8 cellular contexts compared by ENCODE assay signal in genomic region chr17:31581491-31581890, GRCh38.
A peak's percentile ranks its signal among the peaks of the same experiment; 100 is the strongest.
DNase-seq lines count a peak whose midpoint lies in the region; ATAC-seq and TF ChIP-seq lines count a peak whose summit lies in the region.
"Had no signal": no experiment of that assay in that cellular context is flagged by ENCODE, and none has a peak within 500 bp of the region (broad histone marks: within the 10 kb centered on the region; RNA-seq: fewer than 3 reads in every experiment).

No MANE protein-coding gene starts in this region.

- peaks cover 42% of the 10 kb centered on the region for H3K4me1 ChIP-seq in PC-3 (ENCODE audit: insufficient read depth, low read length)
- peaks cover 13% of the 10 kb centered on the region for H3K4me1 ChIP-seq in mucosa of descending colon (ENCODE audit: low read depth)
- H3K4me1 ChIP-seq in tibial artery, result peaks cover 0 to 68% (median 53%) of the 10 kb centered on the region in 4 donors

- H3K36me3 ChIP-seq in PC-3 (ENCODE audit: low read depth, low read length) (no peaks in the 10 kb centered on the region), mucosa of descending colon (ENCODE audit: low read depth) (no peaks in the 10 kb centered on the region), tibial artery (peaks cover 0 to 9% (median 0%) of the 10 kb centered on the region in 3 donors)

- ATAC-seq in PC-3 (peak; percentile 9), mucosa of descending colon (peak; percentile 44), HG02798 (IDR thresholded peaks at IDR 0.05; ENCODE audit: poor library complexity, unreplicated experiment) (no peak)

- no peaks in the 10 kb centered on the region for H3K9me3 ChIP-seq in PC-3 (ENCODE audit: low read length)
- no peaks in the 10 kb centered on the region for H3K9me3 ChIP-seq in mucosa of descending colon
- no peaks in the 10 kb centered on the region for H3K9me3 ChIP-seq in tibial artery

- no peaks in the 10 kb centered on the region for H3K9me2 ChIP-seq in PC-3 (replicated peaks; ENCODE audit: low read length)

- H3K4me2 ChIP-seq in PC-3 (ENCODE audit: low read length), result peak overlapping the region; percentile 82

- peak overlapping the region; percentile 73 for H2AFZ ChIP-seq in PC-3 (ENCODE audit: low read length)

- intact Hi-C loops in PC-3 (cut with micrococcal nuclease) (loop anchor here (2.0 kb wide), 1 partner anchor 15 kb away; no protein-coding TSS in a partner anchor), dorsolateral prefrontal cortex (cut with DNase I) (no loop called here), mucosa of descending colon (cut with DNase I, micrococcal nuclease) (no loop called here), tibial artery (cut with DNase I; ENCODE audit: low total_unique reads) (no loop called here), posterior cingulate gyrus (cut with DNase I) (no loop called here)

- CTCF ChIA-PET in PC-3 (lab: Charles Lee), result interaction anchor here (0.8 kb wide), 1 partner anchor 23 kb away, joined by 3 read pairs; no protein-coding TSS in a partner anchor

- no peaks in the 10 kb centered on the region for H3K79me2 ChIP-seq in PC-3 (ENCODE audit: low read length)

- peak overlapping the region; percentile 50; the same call in 1 of the 2 replicates for H3K4me3 ChIP-seq in PC-3 (ENCODE audit: low read length)
- peak overlapping the region in 15 of 59 donors; percentile 6 to 41 (median 26) for H3K4me3 ChIP-seq in dorsolateral prefrontal cortex
- no peak overlapping the region for H3K4me3 ChIP-seq in mucosa of descending colon
- H3K4me3 ChIP-seq in tibial artery, result peak overlapping the region; percentile 12 to 38
- H3K4me3 ChIP-seq: SK-N-MC had no signal

- DNase-seq in PC-3 (no peak), dorsolateral prefrontal cortex (no peak), mucosa of descending colon (peak in 1 of 3 donors; percentile 31), tibial artery (peak; percentile 55 to 91), NCI-H187 treated with DMSO at 0.1 percent for 48 hours (lab: John Stamatoyannopoulos, UW) (no peak), posterior cingulate gyrus (no peak)

- no peaks in the 10 kb centered on the region for H3F3A ChIP-seq in PC-3 (ENCODE audit: low read length, unreplicated experiment)

- no peaks in the 10 kb centered on the region for H3K27me3 ChIP-seq in PC-3 (ENCODE audit: low read length)
- H3K27me3 ChIP-seq in dorsolateral prefrontal cortex, result no peaks in the 10 kb centered on the region
- no peaks in the 10 kb centered on the region for H3K27me3 ChIP-seq in tibial artery

- H3K27ac ChIP-seq in PC-3 (ENCODE audit: low read length) (peak overlapping the region; percentile 95), dorsolateral prefrontal cortex (peak overlapping the region in 52 of 59 donors; percentile 2 to 85 (median 65)), tibial artery (peak overlapping the region; percentile 77 to 81)
- H3K27ac ChIP-seq: SK-N-MC had no signal

- peak overlapping the region; percentile 71 for H3K9ac ChIP-seq in PC-3 (ENCODE audit: low read length)

- POLR2A ChIA-PET in PC-3 (lab: Charles Lee; ENCODE audit: unreplicated experiment), result no interaction called here

- TF ChIP-seq CTCF in PC-3 (conservative IDR thresholded peaks at IDR 0.05; ENCODE audit: low read depth, low read length) (no peak), dorsolateral prefrontal cortex (IDR thresholded peaks at IDR 0.05 in 54 of 56, conservative IDR thresholded peaks at IDR 0.05 in 2 of 56; ENCODE audit: low read depth in 1 of 56, partially characterized antibody in 56 of 56) (no peak), mucosa of descending colon (IDR thresholded peaks at IDR 0.05) (no peak), tibial artery (IDR thresholded peaks at IDR 0.05) (no peak)

- no TSS peak for BruUV-seq in PC-3 (replicated peaks; lab: Mats Ljungman, UMichigan)

- H4K20me1 ChIP-seq in PC-3 (ENCODE audit: low read length), result no peaks in the 10 kb centered on the region

Comparison
In these comparisons a context has a peak if more than half of its experiments do, and no peak if none do; other contexts are left out.
1. DNase-seq: peak in tibial artery (2 of 2); none in PC-3 (single experiment), dorsolateral prefrontal cortex (0 of 10), NCI-H187 treated with DMSO at 0.1 percent for 48 hours (single experiment) and posterior cingulate gyrus (0 of 10).
2. Peak in every context shown above with its lines, with median percentiles within 50 percentile points of each other: H3K27ac ChIP-seq.